Comparison of ENCODE assay signal across 17 cellular contexts in the genomic region with DNA sequence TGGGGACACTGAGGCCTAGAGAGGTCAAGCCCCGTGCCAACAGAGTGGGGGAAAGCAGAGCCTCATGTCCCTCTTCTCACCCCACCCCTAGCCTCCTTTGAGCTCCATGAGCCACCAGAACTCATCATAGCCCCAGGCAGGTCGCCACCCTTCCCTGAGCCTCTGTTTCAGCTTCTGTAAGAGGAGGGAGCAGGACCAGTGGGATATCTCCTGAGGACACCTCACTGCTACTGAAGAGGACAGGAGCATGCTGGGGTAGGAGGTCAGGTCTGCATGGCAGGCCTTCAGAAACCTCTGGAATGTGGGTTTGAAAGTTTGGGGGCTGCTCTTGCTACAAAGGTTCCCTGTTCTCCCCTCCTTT.
A peak's percentile ranks its signal among the peaks of the same experiment; 100 is the strongest.
DNase-seq lines count a peak whose midpoint lies in the region; ATAC-seq and TF ChIP-seq lines count a peak whose summit lies in the region.
"Had no signal": no experiment of that assay in that cellular context is flagged by ENCODE, and none has a peak within 500 bp of the region (broad histone marks: within the 10 kb centered on the region; RNA-seq: fewer than 3 reads in every experiment).

No MANE protein-coding gene starts in this region.

- peaks cover 0 to 4% of the 10 kb centered on the region in 2 experiments; a peak in 1 of 4 replicates for H3K79me1 ChIP-seq in IMR-90 (ENCODE audit: low read depth in 1 of 2, low read length in 2 of 2)

- no peaks in the 10 kb centered on the region for H3K79me2 ChIP-seq in DOHH2 (ENCODE audit: control insufficient read depth, low read length)

- no peak for TF ChIP-seq RAD21 in IMR-90 (IDR thresholded peaks at IDR 0.05; ENCODE audit: low read length)

- peak overlapping the region; percentile 65 for H3K23ac ChIP-seq in IMR-90 (ENCODE audit: low read depth, low read length)

- peaks cover 4% of the 10 kb centered on the region for H3K36me3 Mint-ChIP-seq in activated naive CD8-positive, alpha-beta T cell treated with anti-CD3 and anti-CD28 coated beads for 36 hours
- H3K36me3 Mint-ChIP-seq in naive thymus-derived CD8-positive, alpha-beta T cell: no peaks in the 10 kb centered on the region
- H3K36me3 Mint-ChIP-seq: IgD-negative memory B cell had no signal

- no peaks in the 10 kb centered on the region for H3K27me3 ChIP-seq in DOHH2 (ENCODE audit: control insufficient read depth, low read length)
- no peaks in the 10 kb centered on the region; the same call in 1 of the 2 replicates for H3K27me3 ChIP-seq in IMR-90 (ENCODE audit: control insufficient read depth, insufficient read depth, low read length)
- H3K27me3 ChIP-seq: BE2C, SJCRH30, thyroid gland had no signal

- no peaks in the 10 kb centered on the region for H3K9me2 ChIP-seq in DOHH2 (replicated peaks; ENCODE audit: control insufficient read depth, low read length)

- peak overlapping the region; percentile 78 for H3K4ac ChIP-seq in IMR-90 (ENCODE audit: low read depth, low read length)

- H3K4me3 ChIP-seq in DOHH2 (ENCODE audit: low read length) (no peak overlapping the region), IMR-90 (ENCODE audit: insufficient read depth, low read depth, low read length) (no peak overlapping the region)
- H3K4me3 ChIP-seq: gastroesophageal sphincter, left ventricle myocardium inferior, SJCRH30, thyroid gland had no signal

- no peak overlapping the region for H2BK5ac ChIP-seq in IMR-90 (ENCODE audit: low read depth, low read length, poor library complexity, severe bottlenecking)

- DNase-seq in IMR-90 (no peak), 8988T (no peak), DMS79 (lab: John Stamatoyannopoulos, UW) (no peak)
- DNase-seq in activated naive CD8-positive, alpha-beta T cell treated with anti-CD3 and anti-CD28 coated beads for 36 hours: no peak
- no peak for DNase-seq in naive thymus-derived CD8-positive, alpha-beta T cell
- DNase-seq: anterior cingulate cortex; BE2C; left ventricle myocardium inferior; NCI-H2029 treated with DMSO at 0.1 percent for 48 hours; NCI-H526; SJCRH30; stimulated activated CD4-positive, alpha-beta T cell treated with anti-CD3 and anti-CD28 coated beads, Interleukin-4, amount 100 ng/mL, for 1 hour; thyroid gland had no signal

- H3F3A ChIP-seq in DOHH2 (ENCODE audit: control insufficient read depth, insufficient read depth): peaks cover 21% of the 10 kb centered on the region

- peaks cover 57% of the 10 kb centered on the region for H3K4me1 ChIP-seq in DOHH2 (ENCODE audit: control insufficient read depth, low read length)
- H3K4me1 ChIP-seq in IMR-90 (ENCODE audit: control insufficient read depth, insufficient read depth, low read length): peaks cover 20% of the 10 kb centered on the region
- H3K4me1 ChIP-seq: BE2C had no signal

- no peak overlapping the region for H3K4me3 Mint-ChIP-seq in activated naive CD8-positive, alpha-beta T cell treated with anti-CD3 and anti-CD28 coated beads for 36 hours
- no peak overlapping the region for H3K4me3 Mint-ChIP-seq in naive thymus-derived CD8-positive, alpha-beta T cell

- CTCF ChIA-PET in IMR-90 (lab: Yijun Ruan, JAX): no interaction called here

- peak overlapping the region; percentile 65 for H2AK5ac ChIP-seq in IMR-90 (ENCODE audit: low read depth, low read length)

- in situ Hi-C loops in IMR-90 (cut with MboI; ENCODE audit: low sequenced_read_pairs): no loop called here

- H2AFZ ChIP-seq in IMR-90 (replicated peaks; ENCODE audit: low read length, poor library complexity): peak overlapping the region; percentile 68

- H3K4me1 Mint-ChIP-seq in activated naive CD8-positive, alpha-beta T cell treated with anti-CD3 and anti-CD28 coated beads for 36 hours: peaks cover 57% of the 10 kb centered on the region
- H3K4me1 Mint-ChIP-seq in naive thymus-derived CD8-positive, alpha-beta T cell: peaks cover 35 to 67% (median 62%) of the 10 kb centered on the region in 4 donors

- H3K36me3 ChIP-seq in DOHH2 (ENCODE audit: control insufficient read depth, low read length): no peaks in the 10 kb centered on the region
- H3K36me3 ChIP-seq in IMR-90 (ENCODE audit: control insufficient read depth, insufficient read depth, low read length): no peaks in the 10 kb centered on the region
- H3K36me3 ChIP-seq: BE2C, gastroesophageal sphincter, left ventricle myocardium inferior, SJCRH30, thyroid gland had no signal

- H3K4me2 ChIP-seq in DOHH2 (ENCODE audit: low read length): no peak overlapping the region
- H3K4me2 ChIP-seq in IMR-90 (ENCODE audit: low read depth, low read length): no peak overlapping the region

- H3K14ac ChIP-seq in IMR-90 (replicated peaks; ENCODE audit: low read depth, low read length): peak overlapping the region; percentile 83; the same call in 1 of the 2 replicates

- peak overlapping the region; percentile 86 for H2BK120ac ChIP-seq in IMR-90 (ENCODE audit: low read depth, low read length)

- H3K18ac ChIP-seq in IMR-90 (ENCODE audit: low read depth, low read length): peak overlapping the region; percentile 39

- dilution Hi-C loops in IMR-90 (cut with HindIII; ENCODE audit: low sequenced_read_pairs, unreplicated experiment): no loop called here

- peak overlapping the region; percentile 9; the same call in 1 of the 2 replicates for H4K5ac ChIP-seq in IMR-90 (ENCODE audit: low read depth, low read length)

- H4K8ac ChIP-seq in IMR-90 (ENCODE audit: low read depth in 2 of 2, low read length in 2 of 2): peak overlapping the region; percentile 48 to 65; a peak in 2 of 4 replicates

- no peak for TF ChIP-seq CTCF in DOHH2 (IDR thresholded peaks at IDR 0.05; ENCODE audit: low read depth, low read length, poor library complexity, severe bottlenecking)
- no peak for TF ChIP-seq CTCF in IMR-90 (conservative IDR thresholded peaks at IDR 0.05; ENCODE audit: low read depth, low read length)

- no peak overlapping the region for H3K56ac ChIP-seq in IMR-90 (ENCODE audit: extremely low read depth, insufficient read depth, low read length)

- H4K91ac ChIP-seq in IMR-90 (ENCODE audit: insufficient read depth, low read depth, low read length): peak overlapping the region; percentile 66; the same call in 1 of the 2 replicates

- TF ChIP-seq POLR2A in IMR-90 (IDR thresholded peaks at IDR 0.05; ENCODE audit: low read depth, low read length): no peak

- no peaks in the 10 kb centered on the region for H3K27me3 Mint-ChIP-seq in activated naive CD8-positive, alpha-beta T cell treated with anti-CD3 and anti-CD28 coated beads for 36 hours
- H3K27me3 Mint-ChIP-seq in naive thymus-derived CD8-positive, alpha-beta T cell: no peaks in the 10 kb centered on the region
- H3K27me3 Mint-ChIP-seq: IgD-negative memory B cell had no signal

- peak overlapping the region; percentile 99; the same call in 1 of the 2 replicates for H3K27ac ChIP-seq in DOHH2 (ENCODE audit: low read depth, low read length)
- H3K27ac ChIP-seq in IMR-90 (ENCODE audit: insufficient read depth, low read length): no peak overlapping the region; the same call in 1 of the 2 replicates
- H3K27ac ChIP-seq: gastroesophageal sphincter, left ventricle myocardium inferior, SJCRH30, thyroid gland had no signal

- peak overlapping the region; percentile 77; the same call in 2 of the 3 replicates for H2BK15ac ChIP-seq in IMR-90 (ENCODE audit: low read depth, low read length)

- ATAC-seq in IMR-90 (ENCODE audit: low read depth) (no peak), GM18519 (IDR thresholded peaks at IDR 0.05; ENCODE audit: low FRiP score, unreplicated experiment) (no peak)
- ATAC-seq in naive thymus-derived CD8-positive, alpha-beta T cell: no peak
- ATAC-seq: gastroesophageal sphincter had no signal

- H4K20me1 ChIP-seq in DOHH2 (ENCODE audit: control insufficient read depth, insufficient read depth, low read depth, low read length): no peaks in the 10 kb centered on the region
- no peaks in the 10 kb centered on the region; the same call in 1 of the 2 replicates for H4K20me1 ChIP-seq in IMR-90 (ENCODE audit: insufficient read depth, low read length)

- intact Hi-C loops in IMR-90 (cut with micrococcal nuclease): no loop called here

- peaks cover 6% of the 10 kb centered on the region for H3K9me3 Mint-ChIP-seq in activated naive CD8-positive, alpha-beta T cell treated with anti-CD3 and anti-CD28 coated beads for 36 hours
- no peaks in the 10 kb centered on the region for H3K9me3 Mint-ChIP-seq in naive thymus-derived CD8-positive, alpha-beta T cell
- H3K9me3 Mint-ChIP-seq: IgD-negative memory B cell had no signal

- H3K9me1 ChIP-seq in IMR-90 (ENCODE audit: insufficient read depth, low read length): peaks cover 18% of the 10 kb centered on the region

- H3K9ac ChIP-seq in IMR-90 (ENCODE audit: low read depth, low read length): no peak overlapping the region

- H2AK9ac ChIP-seq in IMR-90 (replicated peaks; ENCODE audit: low read depth, low read length, poor library complexity): no peak overlapping the region

- peak overlapping the region; percentile 78 for H2BK20ac ChIP-seq in IMR-90 (ENCODE audit: low read depth, low read length)

- H3K9me3 ChIP-seq in DOHH2 (ENCODE audit: control insufficient read depth, insufficient read depth, low read length): no peaks in the 10 kb centered on the region
- no peaks in the 10 kb centered on the region for H3K9me3 ChIP-seq in IMR-90 (ENCODE audit: control insufficient read depth, insufficient read depth, low read length)
- H3K9me3 ChIP-seq: BE2C, gastroesophageal sphincter, left ventricle myocardium inferior, SJCRH30, thyroid gland had no signal

- no TSS peak for BruUV-seq in IMR-90 (replicated peaks; lab: Mats Ljungman, UMichigan)

- POLR2A ChIA-PET in IMR-90 (lab: Charles Lee; ENCODE audit: unreplicated experiment): no interaction called here
- POLR2A ChIA-PET in naive thymus-derived CD8-positive, alpha-beta T cell (lab: Charles Lee): interaction anchor here (1.0 to 1.1 kb wide), 3 partner anchors 10 to 89 kb away, joined by 3 to 6 read pairs (median 5); no protein-coding TSS in a partner anchor

- H3K27ac Mint-ChIP-seq in activated naive CD8-positive, alpha-beta T cell treated with anti-CD3 and anti-CD28 coated beads for 36 hours: peak overlapping the region; percentile 81
- H3K27ac Mint-ChIP-seq in naive thymus-derived CD8-positive, alpha-beta T cell: peak overlapping the region in 8 of 10 donors; percentile 32 to 89 (median 66)

- WGBS in IMR-90 (ENCODE audit: extremely low coverage in 2 of 2, insufficient read length in 1 of 2), 2 experiments: no CpG with 5 or more reads among the region's 2 CpGs

TF ChIP-seq in IMR-90, 13 proteins besides CTCF, POLR2A, EP300 and RAD21 (continues in another document):
- TF ChIP-seq FOS (IDR thresholded peaks at IDR 0.05; ENCODE audit: low read depth, low read length) (no peak), RFX5 (IDR thresholded peaks at IDR 0.05; ENCODE audit: low read depth, low read length) (no peak), MAFK (IDR thresholded peaks at IDR 0.05; ENCODE audit: low read depth, low read length) (no peak), MAZ (IDR thresholded peaks at IDR 0.05; ENCODE audit: borderline replicate concordance, low read depth, low read length) (no peak)
- TF ChIP-seq, protein P1, sequence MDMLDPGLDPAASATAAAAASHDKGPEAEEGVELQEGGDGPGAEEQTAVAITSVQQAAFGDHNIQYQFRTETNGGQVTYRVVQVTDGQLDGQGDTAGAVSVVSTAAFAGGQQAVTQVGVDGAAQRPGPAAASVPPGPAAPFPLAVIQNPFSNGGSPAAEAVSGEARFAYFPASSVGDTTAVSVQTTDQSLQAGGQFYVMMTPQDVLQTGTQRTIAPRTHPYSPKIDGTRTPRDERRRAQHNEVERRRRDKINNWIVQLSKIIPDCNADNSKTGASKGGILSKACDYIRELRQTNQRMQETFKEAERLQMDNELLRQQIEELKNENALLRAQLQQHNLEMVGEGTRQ (IDR thresholded peaks at IDR 0.05; ENCODE audit: low read depth, low read length): no peak
